8 cellular contexts compared by ENCODE assay signal in the genomic region with DNA sequence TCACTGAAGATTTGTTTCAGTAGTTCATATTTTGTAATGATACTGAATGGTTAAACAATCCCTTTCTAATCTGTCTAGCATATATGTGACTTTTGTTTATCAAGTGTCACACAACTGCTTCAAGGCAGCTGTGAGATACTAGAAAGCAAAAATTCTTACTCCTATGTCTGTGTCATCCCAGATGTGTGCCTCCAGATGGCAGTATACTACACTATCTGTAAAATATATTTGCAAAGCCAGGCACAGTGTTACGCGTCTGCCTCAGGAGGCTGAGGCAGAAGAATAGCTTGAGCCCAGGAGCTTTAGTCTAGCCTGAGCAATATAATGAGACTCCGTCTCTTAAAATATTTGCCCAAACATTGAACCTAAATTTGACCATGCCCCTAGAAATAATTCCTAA. TPM values are rescaled to one million over a fixed set of nuclear protein-coding genes. Genes with fewer than 3 reads are reported as not detected.
DNase-seq lines count a peak whose midpoint lies in the region; ATAC-seq and TF ChIP-seq lines count a peak whose summit lies in the region.

No MANE protein-coding gene starts in this region.

- no peak for TF ChIP-seq EP300 in tibial nerve (IDR thresholded peaks at IDR 0.05)

- no peak overlapping the region for H3K4me2 ChIP-seq in GM23338

- TF ChIP-seq POLR2A in tibial nerve (IDR thresholded peaks at IDR 0.05): no peak

- H3K9me2 ChIP-seq in GM23338 (ENCODE audit: insufficient read depth): no peaks in the 10 kb centered on the region

- in situ Hi-C loops in astrocyte of the cerebellum (cut with HindIII; ENCODE audit: low sequenced_read_pairs): no loop called here

- DNase-seq in NCI-H1694 treated with DMSO at 0.1 percent for 48 hours (lab: John Stamatoyannopoulos, UW): peak; percentile 20
- DNase-seq in NCI-H1694 (lab: John Stamatoyannopoulos, UW): no peak
- peak; percentile 69 for DNase-seq in GM23338 (ENCODE audit: low spot score)
- DNase-seq in NCI-H82 treated with DMSO at 0.1 percent for 48 hours (lab: John Stamatoyannopoulos, UW; ENCODE audit: unreplicated experiment): peak; percentile 0
- no peak for DNase-seq in astrocyte of the cerebellum (ENCODE audit: low read depth)
- DNase-seq in iris pigment epithelial cell (ENCODE audit: low read depth): peak; percentile 49
- peak in 1 of 2 donors; percentile 5 for DNase-seq in tibial nerve (ENCODE audit: low spot score in 2 of 2)

- no peaks in the 10 kb centered on the region for H3K27me3 Mint-ChIP-seq in GM23338 (ENCODE audit: insufficient read depth, low read depth, poor library complexity)

- 0 to 12% methylated on average over 3 of the region's 3 CpGs for WGBS in tibial nerve, 2 donors

- TF ChIP-seq CTCF in GM23338 (conservative IDR thresholded peaks at IDR 0.05; ENCODE audit: low read depth in 2 of 2) (peak; percentile 60), astrocyte of the cerebellum (IDR thresholded peaks at IDR 0.05; ENCODE audit: low read depth, low read length, missing control alignments) (peak; percentile 54), tibial nerve (IDR thresholded peaks at IDR 0.05) (peak; percentile 26 to 56 (median 48))

- no peaks in the 10 kb centered on the region; the same call in 2 of the 3 replicates for H3K36me3 Mint-ChIP-seq in GM23338 (ENCODE audit: low read depth)

- no peaks in the 10 kb centered on the region for H3K9me3 ChIP-seq in tibial nerve

- no peak overlapping the region for H3K27ac Mint-ChIP-seq in GM23338

- H3K27me3 ChIP-seq in GM23338 (ENCODE audit: insufficient read depth) (no peaks in the 10 kb centered on the region), tibial nerve (peaks cover 0 to 9% of the 10 kb centered on the region in 2 donors)

- H3K79me2 ChIP-seq in GM23338 (replicated peaks; ENCODE audit: insufficient read depth): peaks cover 35% of the 10 kb centered on the region

- no peak overlapping the region for H3K4me3 Mint-ChIP-seq in GM23338

- peak; percentile 14; the same call in 2 of the 3 replicates for ATAC-seq in GM23338
- ATAC-seq in HG02642 (IDR thresholded peaks at IDR 0.05; ENCODE audit: poor library complexity, unreplicated experiment): no peak

- H3K36me3 ChIP-seq in GM23338 (ENCODE audit: insufficient read depth) (no peaks in the 10 kb centered on the region), tibial nerve (no peaks in the 10 kb centered on the region)

- H4K20me1 ChIP-seq in GM23338 (replicated peaks; ENCODE audit: insufficient read depth): no peaks in the 10 kb centered on the region; the same call in 1 of the 2 replicates

- H3K27ac ChIP-seq in GM23338 (ENCODE audit: low read depth) (no peak overlapping the region), tibial nerve (no peak overlapping the region)

- H3K4me1 ChIP-seq in GM23338 (ENCODE audit: insufficient read depth) (peaks cover 4% of the 10 kb centered on the region; the same call in 1 of the 2 replicates), tibial nerve (no peaks in the 10 kb centered on the region)

- H3K4me1 Mint-ChIP-seq in GM23338: peaks cover 19% of the 10 kb centered on the region; the same call in 2 of the 3 replicates

- no peaks in the 10 kb centered on the region for H3F3A ChIP-seq in GM23338 (replicated peaks; ENCODE audit: low read depth)

- H2AFZ ChIP-seq in GM23338: no peak overlapping the region

- H3K9me3 Mint-ChIP-seq in GM23338: no peaks in the 10 kb centered on the region

- H3K4me3 ChIP-seq in GM23338: no peak overlapping the region
- H3K4me3 ChIP-seq in astrocyte of the cerebellum (ENCODE audit: low read depth, low read length): no peak overlapping the region
- no peak overlapping the region for H3K4me3 ChIP-seq in tibial nerve

TF ChIP-seq in GM23338, 12 proteins besides CTCF, POLR2A, EP300 and RAD21:
- TF ChIP-seq JUNB (IDR thresholded peaks at IDR 0.05; ENCODE audit: unreplicated experiment) (no peak), EZH2phosphoT487 (IDR thresholded peaks at IDR 0.05; ENCODE audit: unreplicated experiment) (no peak), NANOG (IDR thresholded peaks at IDR 0.05; ENCODE audit: borderline replicate concordance) (no peak), EZH2 (IDR thresholded peaks at IDR 0.05; ENCODE audit: low read depth, unreplicated experiment) (no peak), CREB1 (CRISPR knock-in tag; IDR thresholded peaks at IDR 0.05; ENCODE audit: low read depth) (no peak)

RNA-seq across cellular contexts. Expression of a gene that starts 4.0 kb away (rescaled TPM):
- 35.5 and 37.3 TPM in 2 replicates for total RNA-seq in GM23338 (2014; rRNA removed; shearing (Covaris generic))
- polyA plus RNA-seq in GM23338 (2016; fragmentation: Nextera tagmentation; extraction: Ambion mirVana): 20.9 and 21.8 TPM in 2 replicates
- 1 to 10 TPM in 1 of 4 donors, under 1 TPM in 3; 0.44 to 2.7 (median 0.79) TPM for total RNA-seq in tibial nerve

Comparison
In these comparisons a context has a peak if more than half of its experiments do, and no peak if none do; other contexts are left out.
1. DNase-seq: peak in NCI-H1694 treated with DMSO at 0.1 percent for 48 hours (single experiment), GM23338 (single experiment), NCI-H82 treated with DMSO at 0.1 percent for 48 hours (single experiment) and iris pigment epithelial cell (single experiment); none in NCI-H1694 (single experiment) and astrocyte of the cerebellum (single experiment).
2. Peak in every context shown above with its lines, with median percentiles within 50 percentile points of each other: CTCF ChIP-seq.